Comparison of ENCODE assay signal across 8 cellular contexts in the genomic region with DNA sequence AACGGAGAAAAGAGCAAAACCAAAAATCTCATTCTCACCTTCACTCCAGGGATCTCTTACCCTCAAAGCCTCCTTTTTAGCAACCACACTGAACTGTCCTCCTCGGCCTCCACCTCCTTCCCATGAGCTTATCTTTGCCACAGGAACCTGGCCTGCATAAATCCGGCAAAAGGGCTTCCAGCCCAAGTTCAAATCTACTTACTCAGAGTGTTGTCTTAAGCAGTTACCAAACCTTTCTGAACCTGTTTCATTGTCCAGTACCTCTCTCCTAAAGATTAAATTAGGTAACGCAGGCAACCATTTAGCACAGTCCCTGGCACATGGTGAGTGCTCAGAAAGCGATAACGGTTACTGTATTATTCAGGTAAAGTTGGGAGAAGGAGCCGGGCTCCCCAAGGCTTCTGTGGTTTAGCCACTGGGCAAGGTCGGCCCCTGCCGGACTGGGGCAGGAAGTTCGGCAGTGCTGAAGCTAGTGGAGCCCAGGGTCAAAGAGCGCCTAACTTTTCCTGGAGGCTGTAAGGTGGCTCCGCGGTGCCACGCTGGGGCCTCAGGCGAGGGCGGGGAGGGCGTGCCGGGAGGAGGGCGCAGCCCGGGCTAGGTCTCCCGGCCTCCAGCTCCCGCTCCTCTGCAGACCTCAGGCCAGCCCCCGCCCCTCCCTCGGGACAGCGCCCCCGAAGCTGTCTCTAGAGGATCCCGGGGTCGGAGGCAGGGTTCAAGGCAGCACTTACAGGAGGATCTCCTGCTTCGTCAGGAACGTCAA. TPM values are rescaled to one million over a fixed set of nuclear protein-coding genes. Genes with fewer than 3 reads are reported as not detected.
DNase-seq lines count a peak whose midpoint lies in the region; ATAC-seq, FAIRE-seq and TF ChIP-seq lines count a peak whose summit lies in the region.

No MANE protein-coding gene starts in this region.

- WGBS in gastroesophageal sphincter (ENCODE audit: low coverage in 1 of 2), 2 donors = 2 to 12% methylated on average over 5 to 7 of the region's 30 CpGs
- 1 to 2% methylated on average over 30 of the region's 30 CpGs for WGBS in pancreas, 2 donors
- WGBS in urinary bladder = 4% methylated on average over 30 of the region's 30 CpGs

- no peak for TF ChIP-seq EP300 in gastroesophageal sphincter (IDR thresholded peaks at IDR 0.05)

- CTCF ChIA-PET in AG04450 (lab: Charles Lee) = interaction anchor here (0.5 to 4.8 kb wide), 19 partner anchors 11 to 723 kb away, joined by 3 to 36 read pairs (median 4); a partner anchor contains a TSS

- no peak for TF ChIP-seq POLR2A in gastroesophageal sphincter (IDR thresholded peaks at IDR 0.05)

- no peak for DNase-seq in AG04450 (ENCODE audit: low read depth, low spot score)
- peak; percentile 77 for DNase-seq in OCI-M1 (lab: John Stamatoyannopoulos, UW)
- DNase-seq in activated effector memory CD4-positive, alpha-beta T cell treated with Interleukin-2 at 50 U/mL for 16 hours = peak; percentile 50
- DNase-seq in pancreas = peak; percentile 85 to 93 (median 86)

- H3K4me1 ChIP-seq in gastroesophageal sphincter = peaks cover 0 to 70% (median 36%) of the 10 kb centered on the region in 3 donors
- H3K4me1 ChIP-seq in pancreas = peaks cover 27 to 44% (median 37%) of the 10 kb centered on the region in 3 donors
- no peaks in the 10 kb centered on the region for H3K4me1 ChIP-seq in urinary bladder (ENCODE audit: insufficient read depth)

- H3K9me3 ChIP-seq in AG04450 (ENCODE audit: control insufficient read depth, insufficient read depth, low read length) = no peaks in the 10 kb centered on the region; the same call in 1 of the 2 replicates
- H3K9me3 ChIP-seq in gastroesophageal sphincter = no peaks in the 10 kb centered on the region
- H3K9me3 ChIP-seq in pancreas = no peaks in the 10 kb centered on the region

- peak overlapping the region; percentile 65 for H3K27ac ChIP-seq in AG04450 (ENCODE audit: low read depth, low read length)
- peak overlapping the region; percentile 89 to 97 (median 92) for H3K27ac ChIP-seq in gastroesophageal sphincter
- H3K27ac ChIP-seq in pancreas = peak overlapping the region; percentile 87 to 98 (median 93)
- peak overlapping the region; percentile 89 for H3K27ac ChIP-seq in urinary bladder (ENCODE audit: low read depth)

- POLR2A ChIA-PET in AG04450 (lab: Yijun Ruan, JAX) = interaction anchor here (0.5 to 1.1 kb wide), 9 partner anchors 12 to 335 kb away, joined by 3 to 6 read pairs (median 4); a partner anchor contains a TSS

- H3K27me3 ChIP-seq in AG04450 (ENCODE audit: control insufficient read depth, insufficient read depth, low read length) = no peaks in the 10 kb centered on the region
- H3K27me3 ChIP-seq in gastroesophageal sphincter = no peaks in the 10 kb centered on the region
- no peaks in the 10 kb centered on the region for H3K27me3 ChIP-seq in pancreas

- H3K36me3 ChIP-seq in gastroesophageal sphincter (peaks cover 0 to 62% of the 10 kb centered on the region in 2 donors), pancreas (peaks cover 0 to 15% (median 3%) of the 10 kb centered on the region in 3 donors), urinary bladder (ENCODE audit: insufficient read depth) (peaks cover 2% of the 10 kb centered on the region)

- H3K4me3 ChIP-seq in AG04450 (ENCODE audit: low read depth, low read length) = peak overlapping the region; percentile 81
- peak overlapping the region; percentile 95 to 96 for H3K4me3 ChIP-seq in gastroesophageal sphincter
- peak overlapping the region; percentile 60 to 90 (median 74) for H3K4me3 ChIP-seq in pancreas
- peak overlapping the region; percentile 74 for H3K4me3 ChIP-seq in urinary bladder (ENCODE audit: low read depth, low read length)

- TF ChIP-seq CTCF in AG04450 (IDR thresholded peaks at IDR 0.05; ENCODE audit: low read depth, low read length) (peak; percentile 60), gastroesophageal sphincter (IDR thresholded peaks at IDR 0.05) (peak in 3 of 4 experiments; percentile 47 to 51 (median 51)), pancreas (IDR thresholded peaks at IDR 0.05) (peak in 3 of 4 donors; percentile 21 to 47 (median 25))

- peak; percentile 36 for ATAC-seq in GM18517 (IDR thresholded peaks at IDR 0.05; ENCODE audit: unreplicated experiment)
- ATAC-seq in HG03064 (IDR thresholded peaks at IDR 0.05; ENCODE audit: low read depth, unreplicated experiment) = peak; percentile 24
- peak; percentile 36 for ATAC-seq in gastroesophageal sphincter
- ATAC-seq in pancreas = peak; percentile 59 to 72 (median 66)

- intact Hi-C loops in pancreas (cut with DNase I) = no loop called here

- no peak for FAIRE-seq in pancreas (lab: Jason Lieb, UNC)

RNA-seq across cellular contexts. Expression of a gene that starts 0.6 kb away (rescaled TPM):
- polyA plus RNA-seq in AG04450 (2011; rRNA removed) (40.4 and 55.3 TPM in 2 replicates), pancreas (100 to 1,000 TPM; 153 to 162 TPM), urinary bladder (84.7 TPM)
- polyA minus RNA-seq in AG04450 (2011; rRNA and poly(A)+ RNA removed) = 15.6 and 19.5 TPM in 2 replicates
- total RNA-seq in gastroesophageal sphincter (10 to 100 TPM; 22.8 to 35.6 (median 25.5) TPM), pancreas (10 to 100 TPM; 70.4 to 88.6 (median 79.3) TPM), urinary bladder (17.9 TPM)

RNA-seq across cellular contexts. Expression of a gene that starts 0.9 kb away (rescaled TPM):
- polyA plus RNA-seq in AG04450 (2011; rRNA removed) (2.7 and 2.8 TPM in 2 replicates), pancreas (1 to 10 TPM; 2.0 to 3.3 TPM), urinary bladder (3.6 TPM)
- polyA minus RNA-seq in AG04450 (2011; rRNA and poly(A)+ RNA removed) = 8.4 and 16.3 TPM in 2 replicates
- total RNA-seq in gastroesophageal sphincter (1 to 10 TPM; 2.0 to 8.9 (median 7.5) TPM), pancreas (1 to 10 TPM; 2.6 to 7.0 (median 4.4) TPM), urinary bladder (6.6 TPM)

RNA-seq across cellular contexts. Expression of a gene that starts 16.2 kb away (rescaled TPM):
- polyA plus RNA-seq in AG04450 (2011; rRNA removed) = 0.04 and 0.07 TPM in 2 replicates
- polyA minus RNA-seq in AG04450 (2011; rRNA and poly(A)+ RNA removed) = not detected in 2 replicates
- under 1 TPM in 1 of 4 donors, not detected in 3; 0.54 TPM for total RNA-seq in gastroesophageal sphincter
- total RNA-seq in pancreas = under 1 TPM in 4 of 6 donors, not detected in 2; 0.19 to 0.46 (median 0.35) TPM
- 1 to 10 TPM; 1.3 to 2.4 TPM for polyA plus RNA-seq in pancreas
- not detected for total RNA-seq in urinary bladder
- polyA plus RNA-seq in urinary bladder = 0.05 TPM

RNA-seq across cellular contexts. Expression of a gene that starts 32.0 kb away (rescaled TPM):
- polyA plus RNA-seq in AG04450 (2011; rRNA removed) = 13.5 and 17.9 TPM in 2 replicates
- polyA minus RNA-seq in AG04450 (2011; rRNA and poly(A)+ RNA removed) = 17.7 and 22.3 TPM in 2 replicates
- 10 to 100 TPM; 18.7 to 44.9 (median 41.9) TPM for total RNA-seq in gastroesophageal sphincter
- total RNA-seq in pancreas = 10 to 100 TPM; 33.1 to 63.9 (median 38.4) TPM
- polyA plus RNA-seq in pancreas = 10 to 100 TPM; 32.5 to 39.3 TPM
- 39.3 TPM for total RNA-seq in urinary bladder
- 60.8 TPM for polyA plus RNA-seq in urinary bladder

RNA-seq across cellular contexts. Expression of a gene that starts 32.4 kb away (rescaled TPM):
- 77.6 and 81.8 TPM in 2 replicates for polyA plus RNA-seq in AG04450 (2011; rRNA removed)
- polyA minus RNA-seq in AG04450 (2011; rRNA and poly(A)+ RNA removed) = 29.8 and 31.7 TPM in 2 replicates
- 100 to 1,000 TPM; 127 to 182 (median 151) TPM for total RNA-seq in gastroesophageal sphincter
- total RNA-seq in pancreas = 10 to 100 TPM; 19.3 to 37.7 (median 26.9) TPM
- 10 to 100 TPM; 25.0 to 46.8 TPM for polyA plus RNA-seq in pancreas
- 72.2 TPM for total RNA-seq in urinary bladder
- 104 TPM for polyA plus RNA-seq in urinary bladder
